Comparison of ENCODE assay signal across 8 cellular contexts in the genomic region with DNA sequence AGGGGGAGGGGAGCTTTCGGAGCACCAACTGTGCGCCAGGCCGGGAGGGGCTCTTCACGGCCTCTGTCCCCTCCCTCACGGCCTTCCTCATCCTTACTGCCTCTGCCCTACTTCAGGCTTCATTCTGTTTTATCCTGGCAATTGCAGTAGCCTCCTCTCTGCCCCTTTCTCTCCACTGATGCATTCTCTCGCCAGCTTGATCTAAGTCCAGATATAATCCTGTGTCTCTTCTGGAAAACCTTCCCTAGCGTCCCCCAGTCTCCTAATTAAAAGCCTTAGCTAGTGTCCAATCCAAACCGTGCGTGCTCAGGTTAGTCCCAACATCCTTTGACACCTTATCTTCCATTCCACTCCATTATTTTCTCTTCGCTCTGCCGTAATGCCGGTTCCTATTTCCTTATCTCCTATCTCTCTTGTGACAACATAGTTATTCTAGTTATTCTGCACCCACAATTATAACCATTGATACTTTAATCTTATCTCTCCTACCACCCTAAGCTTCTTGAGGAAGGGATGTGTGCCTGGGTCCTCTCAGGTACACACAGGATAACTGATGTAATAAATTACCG. TPM values are rescaled to one million over a fixed set of nuclear protein-coding genes. Genes with fewer than 3 reads are reported as not detected.
DNase-seq lines count a peak whose midpoint lies in the region; ATAC-seq, FAIRE-seq and TF ChIP-seq lines count a peak whose summit lies in the region.

No MANE protein-coding gene starts in this region.

- H3K4me1 ChIP-seq in heart left ventricle (peaks cover 5 to 43% (median 22%) of the 10 kb centered on the region in 12 donors), iPS DF 6.9 (ENCODE audit: control insufficient read depth, insufficient read depth, low read length) (no peaks in the 10 kb centered on the region), stomach (peaks cover 19 to 65% (median 37%) of the 10 kb centered on the region in 4 donors)

- ATAC-seq in heart left ventricle, result no peak

- whole genome bisulfite sequencing in heart left ventricle, 4 donors, result 9 to 12% (median 9%) methylated on average over 13 of the region's 13 CpGs
- WGBS in iPS DF 6.9 (ENCODE audit: insufficient coverage, insufficient read length), result no CpG with 5 or more reads among the region's 13 CpGs
- 6 to 13% (median 9%) methylated on average over 11 to 13 of the region's 13 CpGs for WGBS in stomach, 5 donors

- no peak for DNase-seq in heart left ventricle
- DNase-seq in cardiac septum (ENCODE audit: low spot score), result no peak
- DNase-seq in iPS DF 6.9 (ENCODE audit: low read depth, low spot score), result no peak
- no peak for DNase-seq in stomach
- no peak for DNase-seq in LoVo (ENCODE audit: low spot score)
- DNase-seq in HPDE6-E6E7 (ENCODE audit: extremely low spot score), result no peak
- no peak for DNase-seq in urothelium cell line (ENCODE audit: low spot score)

- no peak for TF ChIP-seq EP300 in stomach (IDR thresholded peaks at IDR 0.05)

- TF ChIP-seq POLR2A in heart left ventricle (IDR thresholded peaks at IDR 0.05) (no peak), stomach (IDR thresholded peaks at IDR 0.05) (no peak)

- FAIRE-seq in urothelium cell line (lab: Jason Lieb, UNC), result no peak

- H3K36me3 ChIP-seq in heart left ventricle, result peaks cover 0 to 19% (median 6%) of the 10 kb centered on the region in 9 donors
- peaks cover 17% of the 10 kb centered on the region for H3K36me3 ChIP-seq in iPS DF 6.9 (ENCODE audit: control insufficient read depth, insufficient read depth, low read length)
- H3K36me3 ChIP-seq in stomach, result peaks cover 11 to 21% (median 18%) of the 10 kb centered on the region in 4 donors

- no peaks in the 10 kb centered on the region for H3K9me3 ChIP-seq in heart left ventricle
- H3K9me3 ChIP-seq in iPS DF 6.9 (ENCODE audit: control insufficient read depth, insufficient read depth, low read length), result no peaks in the 10 kb centered on the region
- H3K9me3 ChIP-seq in stomach, result no peaks in the 10 kb centered on the region

- intact Hi-C loops in heart left ventricle (cut with DNase I), result loop anchor here in 4 of 10 donors (1.0 to 5.0 kb wide), 3 partner anchors 17 to 39 kb away; partner anchors contain the start of gene CD2BP2 (in 1 of the 4)
- intact Hi-C loops in cardiac septum (cut with DNase I), result loop anchor here (2.0 to 5.0 kb wide), 2 partner anchors 17 to 44 kb away; no protein-coding TSS in a partner anchor
- intact Hi-C loops in stomach (cut with DNase I; ENCODE audit: low total_unique reads), result no loop called here

- H3K27ac ChIP-seq in heart left ventricle (peak overlapping the region; percentile 67 to 91 (median 84)), VCaP (peak overlapping the region; percentile 77), iPS DF 6.9 (ENCODE audit: low read length) (no peak overlapping the region), stomach (peak overlapping the region; percentile 71 to 89 (median 83))

- H3K27me3 ChIP-seq in heart left ventricle, result no peaks in the 10 kb centered on the region
- no peaks in the 10 kb centered on the region for H3K27me3 ChIP-seq in iPS DF 6.9 (ENCODE audit: control insufficient read depth, insufficient read depth, low read length)
- H3K27me3 ChIP-seq in stomach, result no peaks in the 10 kb centered on the region

- peak overlapping the region; percentile 58 to 99 (median 85) for H3K4me3 ChIP-seq in heart left ventricle
- peak overlapping the region; percentile 99; the same call in 1 of the 2 replicates for H3K4me3 ChIP-seq in iPS DF 6.9 (ENCODE audit: low read length)
- peak overlapping the region; percentile 81 to 96 (median 89) for H3K4me3 ChIP-seq in stomach

- no peak for TF ChIP-seq CTCF in heart left ventricle (IDR thresholded peaks at IDR 0.05)
- no peak for TF ChIP-seq CTCF in VCaP (conservative IDR thresholded peaks at IDR 0.05)
- no peak for TF ChIP-seq CTCF in stomach (IDR thresholded peaks at IDR 0.05)

RNA-seq across cellular contexts. Expression of gene ZNF48, which starts 0.9 kb away (rescaled TPM):
- total RNA-seq in heart left ventricle (10 to 100 TPM in 1 of 9 donors, 1 to 10 TPM in 8; 4.1 to 10.3 (median 5.9) TPM), cardiac septum (6.1 TPM), stomach (10 to 100 TPM in 1 of 5 donors, 1 to 10 TPM in 4; 4.0 to 33.6 (median 5.4) TPM)
- polyA plus RNA-seq in heart left ventricle (10 to 100 TPM in 1 of 2 donors, 1 to 10 TPM in 1; 3.1 to 11.0 TPM), stomach (1 to 10 TPM; 3.9 to 5.5 (median 4.6) TPM)

RNA-seq across cellular contexts. Expression of gene ZNF771, which starts 11.3 kb away (rescaled TPM):
- 10 to 100 TPM in 2 of 9 donors, 1 to 10 TPM in 7; 4.8 to 18.8 (median 6.8) TPM for total RNA-seq in heart left ventricle
- polyA plus RNA-seq in heart left ventricle, result 10 to 100 TPM in 1 of 2 donors, 1 to 10 TPM in 1; 4.4 to 13.6 TPM
- 7.5 TPM for total RNA-seq in cardiac septum
- total RNA-seq in stomach, result 10 to 100 TPM in 2 of 5 donors, 1 to 10 TPM in 3; 1.2 to 28.7 (median 6.7) TPM
- polyA plus RNA-seq in stomach, result 10 to 100 TPM in 1 of 3 donors, 1 to 10 TPM in 2; 3.4 to 11.0 (median 6.5) TPM

RNA-seq across cellular contexts. Expression of gene SEPTIN1, which starts 13.7 kb away (rescaled TPM):
- total RNA-seq in heart left ventricle (1 to 10 TPM in 6 of 9 donors, under 1 TPM in 2, not detected in 1; 0.67 to 9.2 (median 1.5) TPM), cardiac septum (2.2 TPM), stomach (1 to 10 TPM in 3 of 5 donors, under 1 TPM in 1, not detected in 1; 0.72 to 6.2 (median 3.9) TPM)
- polyA plus RNA-seq in heart left ventricle (1 to 10 TPM in 1 of 2 donors, under 1 TPM in 1; 0.44 to 2.4 TPM), stomach (10 to 100 TPM in 1 of 3 donors, 1 to 10 TPM in 2; 5.2 to 10.5 (median 7.0) TPM)

RNA-seq across cellular contexts. Expression of gene MYL11, which starts 21.5 kb away (rescaled TPM):
- total RNA-seq in heart left ventricle, result not detected
- polyA plus RNA-seq in heart left ventricle, result not detected
- 0.59 TPM for total RNA-seq in cardiac septum
- total RNA-seq in stomach, result not detected
- 1 to 10 TPM in 2 of 3 donors, not detected in 1; 1.6 to 4.7 TPM for polyA plus RNA-seq in stomach

RNA-seq across cellular contexts. Expression of gene TBC1D10B, which starts 25.8 kb away (rescaled TPM):
- total RNA-seq in heart left ventricle (10 to 100 TPM; 16.9 to 33.2 (median 24.2) TPM), cardiac septum (23.7 TPM), stomach (10 to 100 TPM; 25.1 to 89.2 (median 33.2) TPM)
- polyA plus RNA-seq in heart left ventricle (10 to 100 TPM; 18.1 to 40.0 TPM), stomach (10 to 100 TPM; 20.5 to 25.0 (median 22.0) TPM)
